Comparison of ENCODE assay signal across 15 cellular contexts in genomic region chr16:77009453-77009852, GRCh38.
"Had no signal": no experiment of that assay in that cellular context is flagged by ENCODE, and none has a peak within 500 bp of the region (broad histone marks: within the 10 kb centered on the region; RNA-seq: fewer than 3 reads in every experiment).

No MANE protein-coding gene starts in this region.

- DNase-seq: effector CD4-positive, alpha-beta T cell; foreskin melanocyte; head of caudate nucleus; naive thymus-derived CD8-positive, alpha-beta T cell; ovary; small intestine; stimulated activated CD4-positive, alpha-beta T cell treated with anti-CD3 and anti-CD28 coated beads, Interleukin-2, amount 100 ng/mL, for 48 hours; stimulated activated naive CD8-positive, alpha-beta T cell treated with anti-CD3 and anti-CD28 coated beads, Interleukin-15, Interleukin-2, amounts not matched to agents 100 U/mL and 50 U/mL, for 24 hours; thyroid gland; upper lobe of left lung had no signal

- H3K27me3 ChIP-seq: ovary, right atrium auricular region, suprapubic skin, thyroid gland, upper lobe of left lung, vagina had no signal

- H3K4me1 ChIP-seq: right atrium auricular region, suprapubic skin, thyroid gland, upper lobe of left lung, vagina had no signal

- H3K27ac ChIP-seq: coronary artery, ovary, right atrium auricular region, suprapubic skin, thyroid gland, upper lobe of left lung, vagina had no signal

- H3K36me3 ChIP-seq: ovary, right atrium auricular region, suprapubic skin, thyroid gland, upper lobe of left lung, vagina had no signal

- ATAC-seq: naive thymus-derived CD8-positive, alpha-beta T cell; stimulated activated effector memory CD8-positive, alpha-beta T cell treated with anti-CD3 and anti-CD28 coated beads, Interleukin-12 subunit alpha, Interleukin-12 subunit beta, amount 100 ng/mL, for 72 hours; stimulated activated naive CD8-positive, alpha-beta T cell treated with anti-CD3 and anti-CD28 coated beads, Interleukin-15, Interleukin-2, amounts not matched to agents 100 U/mL and 50 U/mL, for 24 hours had no signal

- H3K9me3 ChIP-seq: ovary, suprapubic skin, thyroid gland, upper lobe of left lung, vagina had no signal

- H3K4me3 ChIP-seq: coronary artery, ovary, right atrium auricular region, suprapubic skin, thyroid gland, upper lobe of left lung, vagina had no signal
